ENCODE assay signal across 23 cellular contexts in genomic region chr21:40886931-40887330, GRCh38. TPM values are rescaled to one million over a fixed set of nuclear protein-coding genes. Genes with fewer than 3 reads are reported as not detected.
DNase-seq lines count a peak whose midpoint lies in the region; ATAC-seq and TF ChIP-seq lines count a peak whose summit lies in the region.
"Had no signal": no experiment of that assay in that cellular context is flagged by ENCODE, and none has a peak within 500 bp of the region (broad histone marks: within the 10 kb centered on the region; RNA-seq: fewer than 3 reads in every experiment).

No MANE protein-coding gene starts in this region.

- H3K27ac ChIP-seq in foreskin keratinocyte, result peak overlapping the region; percentile 45
- H3K27ac ChIP-seq in mesendoderm (ENCODE audit: low read depth, low read length), result no peak overlapping the region

- H3K9me3 Mint-ChIP-seq in MCF 10A (ENCODE audit: unreplicated experiment), result no peaks in the 10 kb centered on the region
- H3K9me3 Mint-ChIP-seq: H9 had no signal

- H2BK5ac ChIP-seq in mesendoderm (ENCODE audit: low read length), result no peak overlapping the region

- WGBS in mesendoderm (ENCODE audit: extremely low coverage, insufficient coverage, low lambda C conversion rate), result no CpG with 5 or more reads among the region's 4 CpGs

- H3K79me1 ChIP-seq in mesendoderm (ENCODE audit: low read length), result no peaks in the 10 kb centered on the region

- peaks cover 5% of the 10 kb centered on the region for H3K4me1 Mint-ChIP-seq in MCF 10A (ENCODE audit: insufficient read depth, unreplicated experiment)
- H3K4me1 Mint-ChIP-seq: CD4-positive, CD25-positive, alpha-beta regulatory T cell; H9; T-cell had no signal

- CTCF ChIA-PET in MCF 10A (lab: Yijun Ruan, JAX), result interaction anchor here (0.6 to 1.2 kb wide), 2 partner anchors 40 to 1020 kb away, joined by 3 to 4 read pairs; partner anchors contain the start of gene DSCAM

- H3K56ac ChIP-seq in mesendoderm (ENCODE audit: low read length), result no peak overlapping the region

- ATAC-seq in foreskin keratinocyte (peak; percentile 96), HG02588 (IDR thresholded peaks at IDR 0.05; ENCODE audit: unreplicated experiment) (no peak)
- ATAC-seq: K562, PC-3, Right ventricle myocardium inferior, T-cell had no signal

- H3K4me2 ChIP-seq in mesendoderm (ENCODE audit: low read length), result no peak overlapping the region
- H3K4me2 ChIP-seq: SK-N-SH had no signal

- H3K27me3 ChIP-seq in foreskin keratinocyte (no peaks in the 10 kb centered on the region), mesendoderm (ENCODE audit: insufficient read depth, low read length, poor library complexity) (no peaks in the 10 kb centered on the region)

- no peak overlapping the region for H3K27ac Mint-ChIP-seq in MCF 10A (ENCODE audit: low read depth, unreplicated experiment)
- H3K27ac Mint-ChIP-seq: CD4-positive, CD25-positive, alpha-beta regulatory T cell; H9; T-cell had no signal

- H3K9ac ChIP-seq in mesendoderm (ENCODE audit: low read length), result no peak overlapping the region
- H3K9ac ChIP-seq: SK-N-SH had no signal

- H4K8ac ChIP-seq in mesendoderm (ENCODE audit: low read depth, low read length), result no peak overlapping the region

- H2BK120ac ChIP-seq in mesendoderm (ENCODE audit: low read depth, low read length), result no peak overlapping the region

- H3K4me3 ChIP-seq in mesendoderm (ENCODE audit: low read length), result no peak overlapping the region
- H3K4me3 ChIP-seq: K562 had no signal

- TF ChIP-seq CTCF in MCF 10A (IDR thresholded peaks at IDR 0.05; ENCODE audit: unreplicated experiment), result no peak
- TF ChIP-seq CTCF in foreskin keratinocyte (conservative IDR thresholded peaks at IDR 0.05), result no peak

- H3K36me3 ChIP-seq in mesendoderm (ENCODE audit: control insufficient read depth, insufficient read depth, low read length), result no peaks in the 10 kb centered on the region

- no peak overlapping the region for H3K23ac ChIP-seq in mesendoderm (ENCODE audit: low read length)

- no peak overlapping the region for H3K18ac ChIP-seq in mesendoderm (ENCODE audit: low read length)

- H3K27me3 Mint-ChIP-seq in MCF 10A (ENCODE audit: insufficient read depth, unreplicated experiment), result no peaks in the 10 kb centered on the region
- H3K27me3 Mint-ChIP-seq: CD4-positive, CD25-positive, alpha-beta regulatory T cell had no signal

- no peak overlapping the region for H2AK5ac ChIP-seq in mesendoderm (ENCODE audit: low read length)

- H3K4me1 ChIP-seq in foreskin keratinocyte (peaks cover 20% of the 10 kb centered on the region), mesendoderm (ENCODE audit: control insufficient read depth, low read depth, low read length) (no peaks in the 10 kb centered on the region)
- H3K4me1 ChIP-seq: Caco-2 had no signal

- H3K36me3 Mint-ChIP-seq in MCF 10A (ENCODE audit: insufficient read depth, unreplicated experiment), result no peaks in the 10 kb centered on the region
- H3K36me3 Mint-ChIP-seq: CD4-positive, CD25-positive, alpha-beta regulatory T cell; T-cell had no signal

- intact Hi-C loops in MCF 10A (cut with micrococcal nuclease), result no loop called here

- POLR2A ChIA-PET in MCF 10A (lab: Yijun Ruan, JAX), result interaction anchor here (0.7 to 1.0 kb wide), 3 partner anchors 41 to 50 kb away, joined by 3 read pairs; no protein-coding TSS in a partner anchor

- DNase-seq in DMS53 (lab: John Stamatoyannopoulos, UW), result peak; percentile 91
- peak; percentile 68 for DNase-seq in ELF-1 (ENCODE audit: low read depth, low spot score)
- DNase-seq in MCF 10A (ENCODE audit: unreplicated experiment), result peak; percentile 78
- DNase-seq in foreskin keratinocyte, result peak; percentile 88 to 95
- DNase-seq in activated effector memory CD4-positive, alpha-beta T cell treated with anti-CD3 and anti-CD28 coated beads, Interleukin-2, amount 50 U/mL, for 16 hours, result no peak
- no peak for DNase-seq in activated CD4-positive, alpha-beta T cell treated with anti-CD3 and anti-CD28 coated beads, Interleukin-2, amount 50 U/mL, for 1 hour
- DNase-seq in mesendoderm, result no peak
- DNase-seq: ACHN; CD4-positive, CD25-positive, alpha-beta regulatory T cell; DMS79; H9; NCI-H1436 treated with DMSO at 0.1 percent for 48 hours; NCI-H2081 treated with DMSO at 0.1 percent for 48 hours; NCI-H2227 treated with DMSO at 0.1 percent for 48 hours; NCI-H526; PC-3; SK-N-SH; T-cell had no signal

- H3K4me3 Mint-ChIP-seq in MCF 10A (ENCODE audit: unreplicated experiment), result no peak overlapping the region
- H3K4me3 Mint-ChIP-seq: CD4-positive, CD25-positive, alpha-beta regulatory T cell; H9; T-cell had no signal

- no peaks in the 10 kb centered on the region for H3K79me2 ChIP-seq in mesendoderm (ENCODE audit: control insufficient read depth, insufficient read depth, low read length)

- no peak overlapping the region for H2BK15ac ChIP-seq in mesendoderm (replicated peaks; ENCODE audit: low read depth)

- H3K4ac ChIP-seq in mesendoderm (ENCODE audit: low read depth, low read length), result no peak overlapping the region

- no peak overlapping the region for H4K5ac ChIP-seq in mesendoderm (ENCODE audit: low read length)

- BruUV-seq in MCF 10A (replicated peaks; lab: Mats Ljungman, UMichigan), result no TSS peak

RNA-seq across cellular contexts. Expression of gene DSCAM, which starts 40.0 kb away (rescaled TPM):
- 0.29 and 0.33 TPM in 2 replicates for total RNA-seq in MCF 10A (2022)
- 7.6 and 8.5 TPM in 2 replicates for total RNA-seq in foreskin keratinocyte
- 1.5 and 1.7 TPM in 2 replicates for polyA plus RNA-seq in foreskin keratinocyte
- 0.07 TPM for polyA plus RNA-seq in mesendoderm (2013, experiment 1 of 2)
- 0.07 TPM for polyA plus RNA-seq in mesendoderm (2013, experiment 2 of 2)
- total RNA-seq: Caco-2; CD4-positive, CD25-positive, alpha-beta regulatory T cell; G401; K562; PC-3; Right ventricle myocardium inferior; T-cell had no signal
- polyA plus RNA-seq: CD4-positive, CD25-positive, alpha-beta regulatory T cell; K562; SK-N-SH had no signal

Comparison
In these comparisons a context has a peak if more than half of its experiments do, and no peak if none do; other contexts are left out.
1. DNase-seq: peak in DMS53 (single experiment), ELF-1 (single experiment), MCF 10A (single experiment) and foreskin keratinocyte (2 of 2); none in activated effector memory CD4-positive, alpha-beta T cell treated with anti-CD3 and anti-CD28 coated beads, Interleukin-2, amount 50 U/mL, for 16 hours (single experiment), activated CD4-positive, alpha-beta T cell treated with anti-CD3 and anti-CD28 coated beads, Interleukin-2, amount 50 U/mL, for 1 hour (single experiment) and mesendoderm (single experiment).